Comparison of ENCODE assay signal across 8 cellular contexts in the genomic region with DNA sequence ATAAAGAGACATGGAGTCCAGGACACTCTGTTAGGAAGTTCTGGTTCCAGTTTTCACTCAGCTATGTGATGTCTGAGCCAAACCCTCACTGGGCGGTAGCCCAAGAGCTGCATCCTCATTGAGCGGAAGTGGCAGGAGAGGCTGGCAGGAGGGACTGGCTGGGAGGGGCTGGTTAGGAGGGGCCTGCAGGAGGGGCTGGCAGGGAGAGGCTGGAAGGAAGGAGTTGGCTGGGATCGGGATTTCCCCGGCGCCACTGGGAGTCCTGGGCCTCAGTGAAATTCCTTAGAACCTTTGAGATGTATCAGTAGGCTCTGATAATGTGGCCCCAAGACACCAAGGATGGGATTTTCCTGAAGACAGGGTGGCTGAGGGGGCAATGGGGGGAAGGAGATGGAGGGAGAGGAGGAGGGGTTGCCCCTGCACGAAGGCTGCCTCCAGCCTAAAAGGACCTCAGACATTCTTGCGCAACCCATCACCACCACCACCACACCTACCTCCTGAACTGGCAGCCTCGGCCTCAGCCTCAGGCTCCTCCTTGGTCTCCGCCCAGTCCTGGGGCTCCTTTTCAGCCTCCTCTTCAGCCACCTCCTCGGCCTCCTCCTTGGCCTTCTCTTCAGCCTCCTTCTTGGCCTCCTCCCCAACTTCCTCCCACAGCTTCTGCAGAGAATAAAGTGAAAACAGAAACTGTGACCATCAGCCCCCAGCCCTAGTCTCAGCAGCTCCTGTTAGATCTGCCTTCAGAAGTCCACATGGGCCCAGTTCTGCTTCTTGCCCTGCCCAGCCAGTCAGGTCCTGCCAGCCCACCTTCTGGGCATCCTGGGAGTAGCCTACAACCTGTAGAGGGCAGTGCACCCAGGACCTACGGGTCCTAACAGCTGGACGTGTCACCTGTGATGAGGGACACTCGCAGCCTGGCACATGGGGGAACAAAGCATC. TPM values are rescaled to one million over a fixed set of nuclear protein-coding genes. Genes with fewer than 3 reads are reported as not detected.
DNase-seq lines count a peak whose midpoint lies in the region; ATAC-seq and TF ChIP-seq lines count a peak whose summit lies in the region.

No MANE protein-coding gene starts in this region.

- TF ChIP-seq CTCF in astrocyte of the cerebellum (IDR thresholded peaks at IDR 0.05; ENCODE audit: low read depth, low read length, missing control alignments): peak; percentile 21

- in situ Hi-C loops in astrocyte of the cerebellum (cut with HindIII; ENCODE audit: low sequenced_read_pairs): no loop called here

- ATAC-seq in HG02610 (IDR thresholded peaks at IDR 0.05; ENCODE audit: unreplicated experiment): no peak

- DNase-seq in DMS53 (lab: John Stamatoyannopoulos, UW): peak; percentile 26
- DNase-seq in DMS53 treated with DMSO at 0.1 percent for 48 hours (lab: John Stamatoyannopoulos, UW; ENCODE audit: unreplicated experiment): no peak
- peak; percentile 68 for DNase-seq in astrocyte of the cerebellum (ENCODE audit: low read depth)
- DNase-seq in hippocampal formation (lab: John Stamatoyannopoulos, UW): peak; percentile 13 to 50
- peak; percentile 91 for DNase-seq in ureter (ENCODE audit: low spot score)
- no peak for DNase-seq in NCI-H2227 (lab: John Stamatoyannopoulos, UW; ENCODE audit: unreplicated experiment)
- DNase-seq in SHP77 treated with DMSO at 0.1 percent for 48 hours (lab: John Stamatoyannopoulos, UW): no peak

- H3K4me3 ChIP-seq in astrocyte of the cerebellum (ENCODE audit: low read depth, low read length): no peak overlapping the region

RNA-seq across cellular contexts. Expression of gene CNGB1, which starts 31.7 kb away (rescaled TPM):
- total RNA-seq in ureter: 1.5 TPM

Comparison
In these comparisons a context has a peak if more than half of its experiments do, and no peak if none do; other contexts are left out.
1. DNase-seq: peak in DMS53 (single experiment), astrocyte of the cerebellum (single experiment), hippocampal formation (2 of 2) and ureter (single experiment); none in DMS53 treated with DMSO at 0.1 percent for 48 hours (single experiment), NCI-H2227 (single experiment) and SHP77 treated with DMSO at 0.1 percent for 48 hours (single experiment).